In the genomic region with DNA sequence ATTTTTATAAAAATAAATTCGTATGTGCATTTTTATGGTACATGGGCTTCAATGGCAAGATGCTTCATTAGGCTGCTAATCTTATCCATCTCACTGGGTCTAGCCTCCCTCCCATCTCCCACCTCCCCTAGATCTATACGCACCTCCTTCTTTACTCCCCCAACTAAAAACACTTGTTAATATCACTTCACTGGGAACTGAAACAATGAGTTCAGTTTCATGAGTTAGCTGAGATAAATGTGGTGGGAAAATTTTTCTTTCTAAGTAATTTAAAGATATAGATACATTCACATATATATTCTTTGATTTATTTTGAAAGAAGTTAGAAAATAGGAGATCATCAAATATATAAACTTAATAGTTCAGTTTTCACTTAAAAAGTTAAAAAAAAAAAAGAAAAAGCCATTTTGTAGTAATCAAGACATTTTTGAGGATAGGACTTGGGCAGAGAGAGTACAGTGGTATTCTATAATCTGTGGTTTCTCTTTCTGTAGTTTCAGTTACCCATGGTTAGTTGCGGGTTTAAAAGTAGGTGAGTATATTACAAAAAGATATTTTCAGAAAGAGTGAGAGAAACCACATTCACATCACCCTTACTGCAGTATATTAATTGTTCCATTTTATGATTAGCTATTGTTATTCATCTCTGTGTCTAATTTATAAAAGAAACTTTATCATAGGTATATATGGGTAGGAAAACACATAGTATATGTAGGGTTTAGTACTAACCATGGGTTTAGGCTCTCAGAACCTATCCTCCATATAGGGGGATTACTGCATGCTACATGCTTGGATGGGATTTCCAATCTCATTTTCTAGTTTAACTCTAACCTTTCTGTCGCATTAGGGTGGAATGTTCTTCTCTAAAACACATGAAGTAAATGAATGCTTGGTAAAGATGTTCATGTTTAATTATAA, we compare ENCODE assay signal across 10 cellular contexts.
DNase-seq lines count a peak whose midpoint lies in the region; ATAC-seq and TF ChIP-seq lines count a peak whose summit lies in the region.
"Had no signal": no experiment of that assay in that cellular context is flagged by ENCODE, and none has a peak within 500 bp of the region (broad histone marks: within the 10 kb centered on the region; RNA-seq: fewer than 3 reads in every experiment).

No MANE protein-coding gene starts in this region.

- H3K27ac Mint-ChIP-seq in activated CD4-positive, alpha-beta memory T cell treated with anti-CD3 and anti-CD28 coated beads for 36 hours: peak overlapping the region; percentile 58

- H3K9me3 ChIP-seq in Peyer's patch: no peaks in the 10 kb centered on the region

- H3K4me1 Mint-ChIP-seq in activated CD4-positive, alpha-beta memory T cell treated with anti-CD3 and anti-CD28 coated beads for 36 hours (ENCODE audit: low read depth): peaks cover 35% of the 10 kb centered on the region

- H3K4me3 ChIP-seq in Peyer's patch: no peak overlapping the region

- peak; percentile 94 for ATAC-seq in GM19438 (IDR thresholded peaks at IDR 0.05; ENCODE audit: low read depth, unreplicated experiment)
- peak; percentile 93 for ATAC-seq in HG03025 (IDR thresholded peaks at IDR 0.05; ENCODE audit: low FRiP score, unreplicated experiment)

- CTCF ChIA-PET in activated CD4-positive, alpha-beta memory T cell treated with anti-CD3 and anti-CD28 coated beads for 36 hours (lab: Charles Lee): interaction anchor here (0.9 kb wide), 1 partner anchor 65 kb away, joined by 3 read pairs; no protein-coding TSS in a partner anchor
- CTCF ChIA-PET in HEK293T (lab: Yijun Ruan, JAX): no interaction called here

- no peaks in the 10 kb centered on the region for H3K9me3 Mint-ChIP-seq in activated CD4-positive, alpha-beta memory T cell treated with anti-CD3 and anti-CD28 coated beads for 36 hours

- no peaks in the 10 kb centered on the region for H3K27me3 Mint-ChIP-seq in activated CD4-positive, alpha-beta memory T cell treated with anti-CD3 and anti-CD28 coated beads for 36 hours

- TF ChIP-seq POLR2A in Peyer's patch (IDR thresholded peaks at IDR 0.05): no peak

- H3K4me1 ChIP-seq in Peyer's patch: no peaks in the 10 kb centered on the region
- H3K4me1 ChIP-seq: parathyroid adenoma had no signal

- DNase-seq in GM10266 (ENCODE audit: extremely low spot score) (peak; percentile 26), HK-2 (ENCODE audit: unreplicated experiment) (no peak), UCSD-AML1 (lab: John Stamatoyannopoulos, UW; ENCODE audit: unreplicated experiment) (no peak), HEK293T (ENCODE audit: extremely low spot score) (no peak), Peyer's patch (no peak)
- no peak for DNase-seq in activated CD4-positive, alpha-beta memory T cell treated with anti-CD3 and anti-CD28 coated beads for 36 hours
- DNase-seq: DMS 273 treated with DMSO at 0.1 percent for 48 hours had no signal

- H3K4me3 Mint-ChIP-seq in activated CD4-positive, alpha-beta memory T cell treated with anti-CD3 and anti-CD28 coated beads for 36 hours: no peak overlapping the region

- no peaks in the 10 kb centered on the region for H3K36me3 Mint-ChIP-seq in activated CD4-positive, alpha-beta memory T cell treated with anti-CD3 and anti-CD28 coated beads for 36 hours

- intact Hi-C loops in activated CD4-positive, alpha-beta memory T cell treated with anti-CD3 and anti-CD28 coated beads for 36 hours (cut with micrococcal nuclease): loop anchor here (1.0 kb wide), 2 partner anchors 8 to 26 kb away; no protein-coding TSS in a partner anchor

- H3K36me3 ChIP-seq in Peyer's patch: no peaks in the 10 kb centered on the region

- no peaks in the 10 kb centered on the region for H3K27me3 ChIP-seq in Peyer's patch

- TF ChIP-seq CTCF in GM10266 (IDR thresholded peaks at IDR 0.05; ENCODE audit: control insufficient read depth, insufficient read depth, low read depth, missing control alignments): no peak
- no peak for TF ChIP-seq CTCF in Peyer's patch (IDR thresholded peaks at IDR 0.05)

- POLR2A ChIA-PET in activated CD4-positive, alpha-beta memory T cell treated with anti-CD3 and anti-CD28 coated beads for 36 hours (lab: Charles Lee): interaction anchor here (0.9 to 1.0 kb wide), 2 partner anchors 12 to 65 kb away, joined by 3 read pairs; no protein-coding TSS in a partner anchor
- POLR2A ChIA-PET in HEK293T (lab: Yijun Ruan, JAX): no interaction called here

- H3K27ac ChIP-seq in Peyer's patch: no peak overlapping the region
- H3K27ac ChIP-seq: parathyroid adenoma had no signal

TF ChIP-seq in HEK293T, 16 proteins besides CTCF, POLR2A, EP300 and RAD21:
- TF ChIP-seq L3MBTL2 (conservative IDR thresholded peaks at IDR 0.05) (no peak), ZNF384 (IDR thresholded peaks at IDR 0.05) (no peak), SP1 (IDR thresholded peaks at IDR 0.05) (no peak), HDGF (IDR thresholded peaks at IDR 0.05; ENCODE audit: borderline replicate concordance) (no peak), TARDBP (IDR thresholded peaks at IDR 0.05) (no peak), FOXA1 (IDR thresholded peaks at IDR 0.05) (no peak), ELF4 (IDR thresholded peaks at IDR 0.05) (no peak), PKNOX1 (IDR thresholded peaks at IDR 0.05) (no peak), FOXM1 (IDR thresholded peaks at IDR 0.05; ENCODE audit: borderline replicate concordance) (no peak), LEF1 (IDR thresholded peaks at IDR 0.05; ENCODE audit: borderline replicate concordance) (no peak), ARNT (IDR thresholded peaks at IDR 0.05) (no peak), BHLHE40 (IDR thresholded peaks at IDR 0.05; ENCODE audit: borderline replicate concordance) (no peak)
TF ChIP-seq in HEK293T: peak in this region for 0.
